Comparison of ENCODE assay signal across 1 cellular context in genomic region chr10:99412100-99412499, GRCh38.
TF ChIP-seq lines count a peak whose summit lies in the region.

No MANE protein-coding gene starts in this region.

TF ChIP-seq in HepG2, 621 proteins besides CTCF, POLR2A, EP300 and RAD21 (continued from another document and continues in another):
- no peak for TF ChIP-seq ZHX2 (IDR thresholded peaks at IDR 0.05; ENCODE audit: low read depth)
- TF ChIP-seq ZHX2 (CRISPR knock-in tag; IDR thresholded peaks at IDR 0.05; ENCODE audit: borderline replicate concordance) = no peak
- TF ChIP-seq ZFX (CRISPR knock-in tag; IDR thresholded peaks at IDR 0.05; ENCODE audit: low read depth) = 0 out of 2 replicates have a peak, but pooled peaks have one; percentile 38
- no peak for TF ChIP-seq SRSF1 (optimal IDR thresholded peaks at IDR 0.05; ENCODE audit: low read depth, low read length)
- no peak for TF ChIP-seq GMEB1 (CRISPR knock-in tag; IDR thresholded peaks at IDR 0.05; ENCODE audit: borderline replicate concordance)
- TF ChIP-seq ZNF576 (CRISPR knock-in tag; IDR thresholded peaks at IDR 0.05) = no peak
- no peak for TF ChIP-seq ZNF274 (CRISPR knock-in tag; IDR thresholded peaks at IDR 0.05)
- TF ChIP-seq ZNF383 (CRISPR knock-in tag; IDR thresholded peaks at IDR 0.05; ENCODE audit: borderline replicate concordance) = no peak
- TF ChIP-seq MEF2D (CRISPR knock-in tag; IDR thresholded peaks at IDR 0.05) = no peak
- TF ChIP-seq DMAP1 (CRISPR knock-in tag; IDR thresholded peaks at IDR 0.05) = no peak
- TF ChIP-seq TFAP4 (IDR thresholded peaks at IDR 0.05; ENCODE audit: borderline replicate concordance, low read depth) = peak; percentile 52; the same call in 1 of the 2 replicates
- TF ChIP-seq HDAC2 (CRISPR knock-in tag; IDR thresholded peaks at IDR 0.05) = peak; percentile 23; the same call in 1 of the 2 replicates
- TF ChIP-seq KAT2B (IDR thresholded peaks at IDR 0.05; ENCODE audit: borderline replicate concordance, low read depth, low read length) = no peak
- TF ChIP-seq SALL1 (CRISPR knock-in tag; IDR thresholded peaks at IDR 0.05) = 0 out of 2 replicates have a peak, but pooled peaks have one; percentile 19
- no peak for TF ChIP-seq ZNF251 (CRISPR knock-in tag; IDR thresholded peaks at IDR 0.05)
- TF ChIP-seq FOSL1 (CRISPR knock-in tag; IDR thresholded peaks at IDR 0.05; ENCODE audit: borderline replicate concordance) = no peak
- no peak for TF ChIP-seq ZBTB43 (CRISPR knock-in tag; conservative IDR thresholded peaks at IDR 0.05)
- peak; percentile 99 for TF ChIP-seq PPARG (CRISPR knock-in tag; conservative IDR thresholded peaks at IDR 0.05)
- TF ChIP-seq HOXA3 (CRISPR knock-in tag; IDR thresholded peaks at IDR 0.05) = no peak; the same call in 1 of the 2 replicates
- TF ChIP-seq TCF7 (IDR thresholded peaks at IDR 0.05; ENCODE audit: low read depth) = no peak
- no peak; the same call in 1 of the 2 replicates for TF ChIP-seq KLF9 (CRISPR knock-in tag; IDR thresholded peaks at IDR 0.05; ENCODE audit: low read depth)
- TF ChIP-seq ATF6 (CRISPR knock-in tag; conservative IDR thresholded peaks at IDR 0.05) = no peak
- no peak for TF ChIP-seq TAF1 (CRISPR knock-in tag; IDR thresholded peaks at IDR 0.05)
- no peak for TF ChIP-seq NR1H2 (CRISPR knock-in tag; IDR thresholded peaks at IDR 0.05; ENCODE audit: borderline replicate concordance, low read depth)
- TF ChIP-seq PCBP2 (optimal IDR thresholded peaks at IDR 0.05; ENCODE audit: low read depth, low read length, poor library complexity, severe bottlenecking) = no peak
- TF ChIP-seq ZNF281 (CRISPR knock-in tag; IDR thresholded peaks at IDR 0.05; ENCODE audit: borderline replicate concordance) = peak; percentile 79; the same call in 1 of the 2 replicates
- no peak for TF ChIP-seq MXD4 (CRISPR knock-in tag; IDR thresholded peaks at IDR 0.05)
- TF ChIP-seq ZNF160 (CRISPR knock-in tag; IDR thresholded peaks at IDR 0.05) = no peak
- TF ChIP-seq ZKSCAN5 (CRISPR knock-in tag; IDR thresholded peaks at IDR 0.05) = no peak
- TF ChIP-seq ZNF883 (CRISPR knock-in tag; IDR thresholded peaks at IDR 0.05; ENCODE audit: not compliant biosample characterization) = no peak
- TF ChIP-seq MXD3 (CRISPR knock-in tag; IDR thresholded peaks at IDR 0.05) = no peak
- no peak for TF ChIP-seq MAFF (IDR thresholded peaks at IDR 0.05; ENCODE audit: low read depth, low read length)
- TF ChIP-seq FUBP1 (CRISPR knock-in tag; IDR thresholded peaks at IDR 0.05; ENCODE audit: borderline replicate concordance) = no peak
- TF ChIP-seq THAP7 (CRISPR knock-in tag; IDR thresholded peaks at IDR 0.05) = no peak
- no peak for TF ChIP-seq ZBTB21 (CRISPR knock-in tag; IDR thresholded peaks at IDR 0.05)
- no peak for TF ChIP-seq ZNF34 (CRISPR knock-in tag; IDR thresholded peaks at IDR 0.05; ENCODE audit: borderline replicate concordance)
- peak; percentile 39 for TF ChIP-seq SMC3 (IDR thresholded peaks at IDR 0.05; ENCODE audit: low read length)
- TF ChIP-seq ZNF724P (CRISPR knock-in tag; IDR thresholded peaks at IDR 0.05; ENCODE audit: borderline replicate concordance) = no peak
- TF ChIP-seq ZNF781 (CRISPR knock-in tag; IDR thresholded peaks at IDR 0.05; ENCODE audit: borderline replicate concordance, not compliant biosample characterization) = no peak
- TF ChIP-seq ZNF354B (CRISPR knock-in tag; IDR thresholded peaks at IDR 0.05) = no peak
- no peak for TF ChIP-seq ZNF737 (CRISPR knock-in tag; IDR thresholded peaks at IDR 0.05; ENCODE audit: borderline replicate concordance)
- TF ChIP-seq ZSCAN5A (CRISPR knock-in tag; IDR thresholded peaks at IDR 0.05; ENCODE audit: borderline replicate concordance) = no peak
- no peak for TF ChIP-seq NKX3-1 (CRISPR knock-in tag; IDR thresholded peaks at IDR 0.05)
- TF ChIP-seq BRCA1 (CRISPR knock-in tag; IDR thresholded peaks at IDR 0.05) = no peak
- no peak for TF ChIP-seq ZMYM2 (CRISPR knock-in tag; IDR thresholded peaks at IDR 0.05)
- TF ChIP-seq CEBPG (CRISPR knock-in tag; IDR thresholded peaks at IDR 0.05) = no peak
- no peak for TF ChIP-seq ZNF761 (CRISPR knock-in tag; conservative IDR thresholded peaks at IDR 0.05)
